In genomic region chr5:34827594-34828506, GRCh38 we compare ENCODE assay signal across 1 cellular context.
TF ChIP-seq lines count a peak whose summit lies in the region.

No MANE protein-coding gene starts in this region.

TF ChIP-seq in HepG2, 621 proteins besides CTCF, POLR2A, EP300 and RAD21 (continued from another document):
- TF ChIP-seq, protein P1, sequence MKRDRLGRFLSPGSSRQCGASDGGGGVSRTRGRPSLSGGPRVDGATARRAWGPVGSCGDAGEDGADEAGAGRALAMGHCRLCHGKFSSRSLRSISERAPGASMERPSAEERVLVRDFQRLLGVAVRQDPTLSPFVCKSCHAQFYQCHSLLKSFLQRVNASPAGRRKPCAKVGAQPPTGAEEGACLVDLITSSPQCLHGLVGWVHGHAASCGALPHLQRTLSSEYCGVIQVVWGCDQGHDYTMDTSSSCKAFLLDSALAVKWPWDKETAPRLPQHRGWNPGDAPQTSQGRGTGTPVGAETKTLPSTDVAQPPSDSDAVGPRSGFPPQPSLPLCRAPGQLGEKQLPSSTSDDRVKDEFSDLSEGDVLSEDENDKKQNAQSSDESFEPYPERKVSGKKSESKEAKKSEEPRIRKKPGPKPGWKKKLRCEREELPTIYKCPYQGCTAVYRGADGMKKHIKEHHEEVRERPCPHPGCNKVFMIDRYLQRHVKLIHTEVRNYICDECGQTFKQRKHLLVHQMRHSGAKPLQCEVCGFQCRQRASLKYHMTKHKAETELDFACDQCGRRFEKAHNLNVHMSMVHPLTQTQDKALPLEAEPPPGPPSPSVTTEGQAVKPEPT (CRISPR knock-in tag; IDR thresholded peaks at IDR 0.05; ENCODE audit: low read depth), result no peak
- TF ChIP-seq ATF2 (CRISPR knock-in tag; IDR thresholded peaks at IDR 0.05) (no peak), PCBP2 (optimal IDR thresholded peaks at IDR 0.05; ENCODE audit: low read depth, low read length, poor library complexity, severe bottlenecking) (no peak), ZMYM4 (CRISPR knock-in tag; IDR thresholded peaks at IDR 0.05) (no peak), CHD4 (IDR thresholded peaks at IDR 0.05; ENCODE audit: borderline replicate concordance, low read length) (no peak), XBP1 (CRISPR knock-in tag; IDR thresholded peaks at IDR 0.05) (no peak), MAFF (IDR thresholded peaks at IDR 0.05; ENCODE audit: low read depth, low read length) (peak; percentile 85), NFE2L2 (IDR thresholded peaks at IDR 0.05; ENCODE audit: low read length) (peak; percentile 57), RBM22 (optimal IDR thresholded peaks at IDR 0.05; ENCODE audit: low read length) (no peak), NFIC (IDR thresholded peaks at IDR 0.05; ENCODE audit: low read length) (no peak), ZFP82 (CRISPR knock-in tag; IDR thresholded peaks at IDR 0.05; ENCODE audit: borderline replicate concordance) (no peak), ZNF558 (CRISPR knock-in tag; IDR thresholded peaks at IDR 0.05; ENCODE audit: borderline replicate concordance) (no peak), TMF1 (CRISPR knock-in tag; IDR thresholded peaks at IDR 0.05; ENCODE audit: low read depth) (no peak), ZNF251 (CRISPR knock-in tag; IDR thresholded peaks at IDR 0.05) (no peak), CBFB (CRISPR knock-in tag; IDR thresholded peaks at IDR 0.05) (no peak), ZFP62 (CRISPR knock-in tag; IDR thresholded peaks at IDR 0.05) (no peak), DR1 (CRISPR knock-in tag; IDR thresholded peaks at IDR 0.05) (no peak), ZNF292 (CRISPR knock-in tag; IDR thresholded peaks at IDR 0.05; ENCODE audit: borderline replicate concordance, low read depth) (no peak), JARID2 (CRISPR knock-in tag; IDR thresholded peaks at IDR 0.05; ENCODE audit: insufficient replicate concordance) (no peak), HNRNPL (IDR thresholded peaks at IDR 0.05; ENCODE audit: low read depth, low read length) (no peak), KLF6 (CRISPR knock-in tag; IDR thresholded peaks at IDR 0.05) (no peak), MAFK (conservative IDR thresholded peaks at IDR 0.05 in 1 of 2, IDR thresholded peaks at IDR 0.05 in 1 of 2; ENCODE audit: low read length in 2 of 2) (peak; percentile 86 to 92), ZNF326 (CRISPR knock-in tag; IDR thresholded peaks at IDR 0.05; ENCODE audit: borderline replicate concordance) (no peak), ZNF775 (CRISPR knock-in tag; IDR thresholded peaks at IDR 0.05; ENCODE audit: borderline replicate concordance) (no peak), CEBPB (IDR thresholded peaks at IDR 0.05; ENCODE audit: borderline replicate concordance, low read depth, low read length) (peak; percentile 71), ATF4 (CRISPR knock-in tag; IDR thresholded peaks at IDR 0.05) (no peak), KMT2A (CRISPR knock-in tag; IDR thresholded peaks at IDR 0.05) (no peak), PHF5A (CRISPR knock-in tag; IDR thresholded peaks at IDR 0.05; ENCODE audit: low read depth, unreplicated experiment) (no peak)
- TF ChIP-seq, protein P2, sequence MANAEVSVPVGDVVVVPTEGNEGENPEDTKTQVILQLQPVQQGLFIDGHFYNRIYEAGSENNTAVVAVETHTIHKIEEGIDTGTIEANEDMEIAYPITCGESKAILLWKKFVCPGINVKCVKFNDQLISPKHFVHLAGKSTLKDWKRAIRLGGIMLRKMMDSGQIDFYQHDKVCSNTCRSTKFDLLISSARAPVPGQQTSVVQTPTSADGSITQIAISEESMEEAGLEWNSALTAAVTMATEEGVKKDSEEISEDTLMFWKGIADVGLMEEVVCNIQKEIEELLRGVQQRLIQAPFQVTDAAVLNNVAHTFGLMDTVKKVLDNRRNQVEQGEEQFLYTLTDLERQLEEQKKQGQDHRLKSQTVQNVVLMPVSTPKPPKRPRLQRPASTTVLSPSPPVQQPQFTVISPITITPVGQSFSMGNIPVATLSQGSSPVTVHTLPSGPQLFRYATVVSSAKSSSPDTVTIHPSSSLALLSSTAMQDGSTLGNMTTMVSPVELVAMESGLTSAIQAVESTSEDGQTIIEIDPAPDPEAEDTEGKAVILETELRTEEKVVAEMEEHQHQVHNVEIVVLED (CRISPR knock-in tag; IDR thresholded peaks at IDR 0.05; ENCODE audit: borderline replicate concordance), result no peak
- TF ChIP-seq, protein P3, sequence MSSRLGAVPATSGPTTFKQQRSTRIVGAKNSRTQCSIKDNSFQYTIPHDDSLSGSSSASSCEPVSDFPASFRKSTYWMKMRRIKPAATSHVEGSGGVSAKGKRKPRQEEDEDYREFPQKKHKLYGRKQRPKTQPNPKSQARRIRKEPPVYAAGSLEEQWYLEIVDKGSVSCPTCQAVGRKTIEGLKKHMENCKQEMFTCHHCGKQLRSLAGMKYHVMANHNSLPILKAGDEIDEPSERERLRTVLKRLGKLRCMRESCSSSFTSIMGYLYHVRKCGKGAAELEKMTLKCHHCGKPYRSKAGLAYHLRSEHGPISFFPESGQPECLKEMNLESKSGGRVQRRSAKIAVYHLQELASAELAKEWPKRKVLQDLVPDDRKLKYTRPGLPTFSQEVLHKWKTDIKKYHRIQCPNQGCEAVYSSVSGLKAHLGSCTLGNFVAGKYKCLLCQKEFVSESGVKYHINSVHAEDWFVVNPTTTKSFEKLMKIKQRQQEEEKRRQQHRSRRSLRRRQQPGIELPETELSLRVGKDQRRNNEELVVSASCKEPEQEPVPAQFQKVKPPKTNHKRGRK (CRISPR knock-in tag; IDR thresholded peaks at IDR 0.05), result no peak
- TF ChIP-seq, protein P4, sequence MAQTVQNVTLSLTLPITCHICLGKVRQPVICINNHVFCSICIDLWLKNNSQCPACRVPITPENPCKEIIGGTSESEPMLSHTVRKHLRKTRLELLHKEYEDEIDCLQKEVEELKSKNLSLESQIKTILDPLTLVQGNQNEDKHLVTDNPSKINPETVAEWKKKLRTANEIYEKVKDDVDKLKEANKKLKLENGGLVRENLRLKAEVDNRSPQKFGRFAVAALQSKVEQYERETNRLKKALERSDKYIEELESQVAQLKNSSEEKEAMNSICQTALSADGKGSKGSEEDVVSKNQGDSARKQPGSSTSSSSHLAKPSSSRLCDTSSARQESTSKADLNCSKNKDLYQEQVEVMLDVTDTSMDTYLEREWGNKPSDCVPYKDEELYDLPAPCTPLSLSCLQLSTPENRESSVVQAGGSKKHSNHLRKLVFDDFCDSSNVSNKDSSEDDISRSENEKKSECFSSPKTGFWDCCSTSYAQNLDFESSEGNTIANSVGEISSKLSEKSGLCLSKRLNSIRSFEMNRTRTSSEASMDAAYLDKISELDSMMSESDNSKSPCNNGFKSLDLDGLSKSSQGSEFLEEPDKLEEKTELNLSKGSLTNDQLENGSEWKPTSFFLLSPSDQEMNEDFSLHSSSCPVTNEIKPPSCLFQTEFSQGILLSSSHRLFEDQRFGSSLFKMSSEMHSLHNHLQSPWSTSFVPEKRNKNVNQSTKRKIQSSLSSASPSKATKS (CRISPR knock-in tag; IDR thresholded peaks at IDR 0.05), result no peak
- TF ChIP-seq, protein P5, sequence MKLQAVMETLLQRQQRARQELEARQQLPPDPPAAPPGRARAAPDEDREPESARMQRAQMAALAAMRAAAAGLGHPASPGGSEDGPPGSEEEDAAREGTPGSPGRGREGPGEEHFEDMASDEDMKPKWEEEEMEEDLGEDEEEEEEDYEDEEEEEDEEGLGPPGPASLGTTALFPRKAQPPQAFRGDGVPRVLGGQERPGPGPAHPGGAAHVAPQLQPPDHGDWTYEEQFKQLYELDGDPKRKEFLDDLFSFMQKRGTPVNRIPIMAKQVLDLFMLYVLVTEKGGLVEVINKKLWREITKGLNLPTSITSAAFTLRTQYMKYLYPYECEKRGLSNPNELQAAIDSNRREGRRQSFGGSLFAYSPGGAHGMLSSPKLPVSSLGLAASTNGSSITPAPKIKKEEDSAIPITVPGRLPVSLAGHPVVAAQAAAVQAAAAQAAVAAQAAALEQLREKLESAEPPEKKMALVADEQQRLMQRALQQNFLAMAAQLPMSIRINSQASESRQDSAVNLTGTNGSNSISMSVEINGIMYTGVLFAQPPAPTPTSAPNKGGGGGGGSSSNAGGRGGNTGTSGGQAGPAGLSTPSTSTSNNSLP (IDR thresholded peaks at IDR 0.05; ENCODE audit: low read depth, low read length), result no peak
